ENCODE assay signal across 12 cellular contexts in genomic region chr10:11411926-11412545, GRCh38.
DNase-seq lines count a peak whose midpoint lies in the region; ATAC-seq and TF ChIP-seq lines count a peak whose summit lies in the region.
"Had no signal": no experiment of that assay in that cellular context is flagged by ENCODE, and none has a peak within 500 bp of the region (broad histone marks: within the 10 kb centered on the region; RNA-seq: fewer than 3 reads in every experiment).

No MANE protein-coding gene starts in this region.

- H3K79me2 ChIP-seq in PC-9 (ENCODE audit: low read depth) = no peaks in the 10 kb centered on the region

- no TSS peak for BruUV-seq in PC-9 (replicated peaks; lab: Mats Ljungman, UMichigan)

- no peak overlapping the region for H3K4me3 Mint-ChIP-seq in activated CD4-positive, alpha-beta T cell treated with anti-CD3 and anti-CD28 coated beads, Interleukin-2, amount 10 ng/mL, durations not matched to agents 24 days and 14 days
- H3K4me3 Mint-ChIP-seq: CD8-positive, alpha-beta memory T cell had no signal

- no peak overlapping the region for H3K27ac Mint-ChIP-seq in activated CD4-positive, alpha-beta T cell treated with anti-CD3 and anti-CD28 coated beads, Interleukin-2, amount 10 ng/mL, durations not matched to agents 24 days and 14 days

- no peak for ATAC-seq in foreskin keratinocyte
- ATAC-seq: pancreas had no signal

- DNase-seq in GM12865 (ENCODE audit: low read depth) = peak; percentile 25
- no peak for DNase-seq in HFF-Myc (ENCODE audit: extremely low read depth, low read depth)
- DNase-seq in PC-9 = no peak
- no peak for DNase-seq in foreskin keratinocyte
- no peak for DNase-seq in MG63
- no peak for DNase-seq in hepatic stellate cell (ENCODE audit: low spot score)
- no peak for DNase-seq in activated CD4-positive, alpha-beta T cell treated with anti-CD3 and anti-CD28 coated beads, Interleukin-2, amount 10 ng/mL, durations not matched to agents 24 days and 14 days
- DNase-seq: CD8-positive, alpha-beta memory T cell; dermis blood vessel endothelial cell; NCI-H524 treated with DMSO at 0.1 percent for 48 hours; pancreas had no signal

- no peaks in the 10 kb centered on the region for H4K20me1 ChIP-seq in PC-9 (ENCODE audit: insufficient read depth)

- H3K4me2 ChIP-seq in PC-9 = no peak overlapping the region

- no peaks in the 10 kb centered on the region for H3K9me2 ChIP-seq in PC-9 (ENCODE audit: insufficient read depth)

- POLR2A ChIA-PET in PC-9 (lab: Charles Lee; ENCODE audit: unreplicated experiment) = no interaction called here

- H3K9me3 ChIP-seq in PC-9 (ENCODE audit: insufficient read depth, low read depth) (no peaks in the 10 kb centered on the region), MG63 (0 out of 2 replicates have a peak, but pooled peaks cover 2% of the 10 kb centered on the region)
- H3K9me3 ChIP-seq: pancreas, SJSA1 had no signal

- CTCF ChIA-PET in PC-9 (lab: Charles Lee) = no interaction called here

- no peaks in the 10 kb centered on the region for H3K4me1 ChIP-seq in PC-9 (replicated peaks; ENCODE audit: insufficient read depth)
- H3K4me1 ChIP-seq in foreskin keratinocyte = no peaks in the 10 kb centered on the region
- H3K4me1 ChIP-seq: pancreas, SJSA1 had no signal

- H3K27ac ChIP-seq in PC-9 (no peak overlapping the region), foreskin keratinocyte (no peak overlapping the region)
- H3K27ac ChIP-seq: pancreas, SJSA1 had no signal

- H2AFZ ChIP-seq in PC-9 = no peak overlapping the region

- intact Hi-C loops in PC-9 (cut with micrococcal nuclease; ENCODE audit: unreplicated experiment) = no loop called here
- intact Hi-C loops in activated CD4-positive, alpha-beta T cell treated with anti-CD3 and anti-CD28 coated beads, Interleukin-2, amount 10 ng/mL, durations not matched to agents 24 days and 14 days (cut with micrococcal nuclease) = loop anchor here (5.0 kb wide), 1 partner anchor 60 kb away; no protein-coding TSS in a partner anchor

- H3K9me3 Mint-ChIP-seq in activated CD4-positive, alpha-beta T cell treated with anti-CD3 and anti-CD28 coated beads, Interleukin-2, amount 10 ng/mL, durations not matched to agents 24 days and 14 days = peaks cover 4% of the 10 kb centered on the region

- TF ChIP-seq CTCF in GM12865 (IDR thresholded peaks at IDR 0.05; ENCODE audit: insufficient read depth, low read depth, low read length, missing control alignments) (peak; percentile 29), HFF-Myc (IDR thresholded peaks at IDR 0.05; ENCODE audit: low read depth, low read length, missing control alignments) (peak; percentile 11), PC-9 (conservative IDR thresholded peaks at IDR 0.05) (peak; percentile 21; the same call in 1 of the 2 replicates), foreskin keratinocyte (conservative IDR thresholded peaks at IDR 0.05) (peak; percentile 40)

- peaks cover 4% of the 10 kb centered on the region for H3K36me3 Mint-ChIP-seq in activated CD4-positive, alpha-beta T cell treated with anti-CD3 and anti-CD28 coated beads, Interleukin-2, amount 10 ng/mL, durations not matched to agents 24 days and 14 days (ENCODE audit: low read depth)

- no peaks in the 10 kb centered on the region for H3K36me3 ChIP-seq in PC-9 (ENCODE audit: low read depth)
- H3K36me3 ChIP-seq in MG63 = no peaks in the 10 kb centered on the region
- H3K36me3 ChIP-seq: pancreas, SJSA1 had no signal

- H3K4me1 Mint-ChIP-seq in activated CD4-positive, alpha-beta T cell treated with anti-CD3 and anti-CD28 coated beads, Interleukin-2, amount 10 ng/mL, durations not matched to agents 24 days and 14 days = peaks cover 9% of the 10 kb centered on the region

- H3K27me3 ChIP-seq in PC-9 (ENCODE audit: insufficient read depth, low read depth) = peaks cover 35% of the 10 kb centered on the region
- H3K27me3 ChIP-seq in foreskin keratinocyte = no peaks in the 10 kb centered on the region
- H3K27me3 ChIP-seq in MG63 = no peaks in the 10 kb centered on the region
- H3K27me3 ChIP-seq: pancreas, SJSA1 had no signal

- peaks cover 4% of the 10 kb centered on the region for H3K27me3 Mint-ChIP-seq in activated CD4-positive, alpha-beta T cell treated with anti-CD3 and anti-CD28 coated beads, Interleukin-2, amount 10 ng/mL, durations not matched to agents 24 days and 14 days

- no peaks in the 10 kb centered on the region for H3F3A ChIP-seq in PC-9 (ENCODE audit: insufficient read depth, low read depth)

- H3K4me3 ChIP-seq in GM12865 (ENCODE audit: low read depth, low read length) (no peak overlapping the region), HFF-Myc (replicated peaks; ENCODE audit: low read depth, low read length) (no peak overlapping the region), PC-9 (no peak overlapping the region), MG63 (no peak overlapping the region)
- H3K4me3 ChIP-seq: pancreas, SJSA1 had no signal
